Comparison of ENCODE assay signal across 10 cellular contexts in genomic region chr21:27759091-27759659, GRCh38.
DNase-seq lines count a peak whose midpoint lies in the region; ATAC-seq, FAIRE-seq and TF ChIP-seq lines count a peak whose summit lies in the region.
"Had no signal": no experiment of that assay in that cellular context is flagged by ENCODE, and none has a peak within 500 bp of the region (broad histone marks: within the 10 kb centered on the region; RNA-seq: fewer than 3 reads in every experiment).

No MANE protein-coding gene starts in this region.

- no peak for ATAC-seq in lung (ENCODE audit: insufficient read depth, low FRiP score)
- no peak for ATAC-seq in GM21717 (IDR thresholded peaks at IDR 0.05; ENCODE audit: unreplicated experiment)
- ATAC-seq in omental fat pad (ENCODE audit: low FRiP score), result no peak
- ATAC-seq in GM18511 (IDR thresholded peaks at IDR 0.05; ENCODE audit: unreplicated experiment), result no peak

- no peaks in the 10 kb centered on the region for H4K20me1 ChIP-seq in H1 (replicated peaks in 1 of 2; ENCODE audit: control insufficient read depth in 1 of 2, insufficient read depth in 2 of 2, low read length in 2 of 2)

- no peaks in the 10 kb centered on the region for H3K79me1 ChIP-seq in H1 (ENCODE audit: low read depth, low read length)

- no peak for TF ChIP-seq EP300 in H1 (IDR thresholded peaks at IDR 0.05; ENCODE audit: borderline replicate concordance in 1 of 2, low read depth in 2 of 2, low read length in 2 of 2)

- no peaks in the 10 kb centered on the region for H3K79me2 ChIP-seq in H1 (ENCODE audit: control insufficient read depth in 1 of 2, insufficient read depth in 2 of 2, low read length in 2 of 2)

- no peak overlapping the region for H3K4ac ChIP-seq in H1 (replicated peaks; ENCODE audit: insufficient read length, low read depth, low read length)

- CTCF ChIA-PET in H1 (lab: Charles Lee; ENCODE audit: partially characterized antibody), result interaction anchor here (0.6 to 2.4 kb wide), 15 partner anchors 11 to 986 kb away, joined by 3 to 14 read pairs (median 5); no protein-coding TSS in a partner anchor

- H4K5ac ChIP-seq in H1 (ENCODE audit: insufficient read length, low read depth, low read length), result no peak overlapping the region

- H3K9ac ChIP-seq in H1 (replicated peaks in 1 of 4; ENCODE audit: extremely low read depth in 1 of 4, low read depth in 3 of 4, low read length in 3 of 4), result no peak overlapping the region

- H3K56ac ChIP-seq in H1 (replicated peaks; ENCODE audit: insufficient read length, low read depth, low read length), result no peak overlapping the region

- H2BK5ac ChIP-seq in H1 (ENCODE audit: low read depth, low read length), result no peak overlapping the region

- no peak for FAIRE-seq in H1 (lab: Jason Lieb, UNC)

- H3K27me3 ChIP-seq in BE2C (no peaks in the 10 kb centered on the region), H1 (replicated peaks in 1 of 4; ENCODE audit: control insufficient read depth in 3 of 4, extremely low read depth in 1 of 4, insufficient read depth in 3 of 4, low read length in 3 of 4) (peaks cover 0 to 1% (median 0%) of the 10 kb centered on the region in 4 experiments; a peak in 1 of 7 replicates), lung (ENCODE audit: control insufficient read depth, insufficient read depth) (no peaks in the 10 kb centered on the region)

- no peak overlapping the region for H3K14ac ChIP-seq in H1 (ENCODE audit: insufficient read length)

- no peak overlapping the region for H2BK15ac ChIP-seq in H1 (ENCODE audit: low read length)

- H3K18ac ChIP-seq in H1 (ENCODE audit: extremely low read depth, low read length), result no peak overlapping the region

- 0 out of 2 replicates have a peak overlapping the region, but pooled peaks have one; percentile 42 for H2AFZ ChIP-seq in H1 (ENCODE audit: low read length)

- H3K27ac ChIP-seq in H1 (ENCODE audit: low read depth, low read length) (no peak overlapping the region), lung (ENCODE audit: low read depth in 1 of 2, low read length in 1 of 2) (no peak overlapping the region)

- POLR2A ChIA-PET in H1 (lab: Charles Lee; ENCODE audit: partially characterized antibody), result no interaction called here

- no peaks in the 10 kb centered on the region for H3K23me2 ChIP-seq in H1 (ENCODE audit: low read depth, low read length)

- no peak overlapping the region for H2BK12ac ChIP-seq in H1 (ENCODE audit: low read depth, low read length)

- TF ChIP-seq POLR2A in H1 (IDR thresholded peaks at IDR 0.05; ENCODE audit: control extremely low read depth in 1 of 2, low read depth in 2 of 2, low read length in 2 of 2), result no peak

- no peaks in the 10 kb centered on the region for H3K36me3 ChIP-seq in BE2C
- no peaks in the 10 kb centered on the region for H3K36me3 ChIP-seq in H1 (ENCODE audit: control insufficient read depth in 2 of 4, insufficient read depth in 4 of 4, low read length in 3 of 4)
- no peaks in the 10 kb centered on the region for H3K36me3 ChIP-seq in lung (ENCODE audit: control insufficient read depth in 2 of 2, insufficient read depth in 2 of 2, low read length in 2 of 2)

- no peak overlapping the region for H2BK120ac ChIP-seq in H1 (replicated peaks; ENCODE audit: low read depth, low read length)

- H3K9me3 ChIP-seq in BE2C (0 out of 2 replicates have a peak, but pooled peaks cover 4% of the 10 kb centered on the region), H1 (ENCODE audit: insufficient read depth in 2 of 2, low read depth in 1 of 2, low read length in 1 of 2) (peaks cover 0 to 6% of the 10 kb centered on the region in 2 experiments; a peak in 2 of 4 replicates), lung (ENCODE audit: control insufficient read depth in 2 of 2, insufficient read depth in 1 of 2, low read length in 1 of 2) (peaks cover 0 to 4% of the 10 kb centered on the region in 2 donors)

- H2AK5ac ChIP-seq in H1 (ENCODE audit: low read depth, low read length), result peak overlapping the region; percentile 72; the same call in 1 of the 2 replicates

- DNase-seq in BE2C, result peak; percentile 53
- DNase-seq in LNCaP clone FGC (ENCODE audit: low read depth), result no peak
- peak; percentile 19 to 55 for DNase-seq in H1 (ENCODE audit: low read depth in 1 of 2, low spot score in 2 of 2)
- DNase-seq in lung (ENCODE audit: low spot score), result peak; percentile 33
- no peak for DNase-seq in retina
- no peak for DNase-seq in omental fat pad (ENCODE audit: low spot score)
- DNase-seq: activated CD4-positive, alpha-beta memory T cell treated with anti-CD3 and anti-CD28 coated beads, Interleukin-2, amount 10 ng/mL, durations not matched to agents 7 days and 5 days; DMS79 treated with DMSO at 0.1 percent for 48 hours had no signal

- 0 out of 2 replicates have a peak, but pooled peaks cover 3% of the 10 kb centered on the region for H3K4me1 ChIP-seq in BE2C
- peaks cover 0 to 4% (median 0%) of the 10 kb centered on the region in 4 experiments; a peak in 1 of 7 replicates for H3K4me1 ChIP-seq in H1 (replicated peaks in 1 of 4; ENCODE audit: control insufficient read depth in 3 of 4, insufficient read depth in 4 of 4, low read length in 3 of 4)
- H3K4me1 ChIP-seq in lung (ENCODE audit: control insufficient read depth in 2 of 2, insufficient read depth in 2 of 2, low read length in 2 of 2), result no peaks in the 10 kb centered on the region

- H4K91ac ChIP-seq in H1 (replicated peaks; ENCODE audit: insufficient read length, low read length), result no peak overlapping the region

- no peak overlapping the region for H3K4me2 ChIP-seq in H1 (ENCODE audit: insufficient read depth in 1 of 2, low read depth in 2 of 2, low read length in 2 of 2)

- no peak overlapping the region for H2BK20ac ChIP-seq in H1 (ENCODE audit: low read length)

- 87 to 100% methylated on average over 4 to 11 of the region's 11 CpGs for WGBS in H1 (ENCODE audit: extremely low coverage in 1 of 2, insufficient coverage in 1 of 2, insufficient read length in 1 of 2, insufficient replicate concordance in 2 of 2, low coverage in 1 of 2, low lambda C conversion rate in 2 of 2, missing lambda C conversion rate in 1 of 2), 2 experiments
- 82 to 84% methylated on average over 11 of the region's 11 CpGs for WGBS in lung, 2 donors

- TF ChIP-seq RAD21 in H1 (IDR thresholded peaks at IDR 0.05 in 1 of 2, conservative IDR thresholded peaks at IDR 0.05 in 1 of 2; ENCODE audit: low read depth in 2 of 2, low read length in 2 of 2), result peak; percentile 81 to 82

- H3K23ac ChIP-seq in H1 (ENCODE audit: insufficient read length), result no peak overlapping the region

- TF ChIP-seq CTCF in BE2C (IDR thresholded peaks at IDR 0.05; ENCODE audit: low read depth, low read length), result peak; percentile 70
- peak; percentile 46 for TF ChIP-seq CTCF in LNCaP clone FGC (IDR thresholded peaks at IDR 0.05; ENCODE audit: control insufficient read depth, extremely low read depth, insufficient read depth)
- peak; percentile 66 to 74 (median 66) for TF ChIP-seq CTCF in H1 (IDR thresholded peaks at IDR 0.05; ENCODE audit: control extremely low read depth in 1 of 3, insufficient read depth in 1 of 3, low read depth in 1 of 3, low read length in 3 of 3)
- no peak for TF ChIP-seq CTCF in lung (IDR thresholded peaks at IDR 0.05; ENCODE audit: control extremely low read depth, extremely low read depth)
- no peak for TF ChIP-seq CTCF in omental fat pad (IDR thresholded peaks at IDR 0.05)

- H4K8ac ChIP-seq in H1 (ENCODE audit: extremely low read depth, insufficient read depth, low read length), result no peak overlapping the region

- H3K4me3 ChIP-seq in BE2C (ENCODE audit: low read depth, low read length) (no peak overlapping the region), LNCaP clone FGC (ENCODE audit: low read depth, low read length) (no peak overlapping the region), H1 (ENCODE audit: extremely low read depth in 1 of 4, insufficient read depth in 2 of 4, low read depth in 3 of 4, low read length in 4 of 4) (no peak overlapping the region), lung (no peak overlapping the region)

TF ChIP-seq in H1, 55 proteins besides CTCF, POLR2A, EP300 and RAD21:
- TF ChIP-seq CBX5 (IDR thresholded peaks at IDR 0.05; ENCODE audit: low read depth, low read length) (no peak), JUN (IDR thresholded peaks at IDR 0.05; ENCODE audit: low read depth, low read length) (no peak), NRF1 (IDR thresholded peaks at IDR 0.05; ENCODE audit: low read depth, low read length) (no peak), ZNF274 (IDR thresholded peaks at IDR 0.05; ENCODE audit: borderline replicate concordance, extremely low read depth, low read length) (no peak), FOSL1 (IDR thresholded peaks at IDR 0.05; ENCODE audit: insufficient read depth, low read depth, low read length) (no peak)

Comparison
In these comparisons a context has a peak if more than half of its experiments do, and no peak if none do; other contexts are left out.
1. DNase-seq: peak in BE2C (single experiment), H1 (2 of 2) and lung (single experiment); none in LNCaP clone FGC (single experiment), retina (single experiment) and omental fat pad (single experiment).
2. CTCF ChIP-seq: peak in BE2C (single experiment), LNCaP clone FGC (single experiment) and H1 (3 of 3); none in lung (single experiment) and omental fat pad (0 of 3).